Comparison of ENCODE assay signal across 15 cellular contexts in the genomic region with DNA sequence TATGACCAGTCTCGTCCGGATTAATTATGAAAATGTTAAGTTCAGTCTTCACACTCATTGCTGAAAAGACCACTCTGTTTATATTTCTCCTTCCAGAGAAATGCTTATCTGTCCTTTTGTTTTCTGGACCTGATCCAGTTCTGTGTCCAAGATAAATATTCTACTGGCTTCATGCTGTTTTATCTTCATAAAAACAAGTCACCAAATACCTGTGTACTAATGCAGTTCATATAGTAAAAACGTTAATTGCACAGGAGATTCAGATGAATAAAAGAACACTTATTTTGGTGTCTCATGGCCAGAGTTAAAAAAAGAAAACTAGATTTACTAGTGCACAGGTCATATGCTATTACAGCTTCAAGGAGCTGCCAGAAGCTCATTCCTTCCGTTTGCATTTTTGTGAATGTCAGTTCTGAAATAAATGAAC. TPM values are rescaled to one million over a fixed set of nuclear protein-coding genes. Genes with fewer than 3 reads are reported as not detected.
DNase-seq lines count a peak whose midpoint lies in the region; ATAC-seq, FAIRE-seq and TF ChIP-seq lines count a peak whose summit lies in the region.
"Had no signal": no experiment of that assay in that cellular context is flagged by ENCODE, and none has a peak within 500 bp of the region (broad histone marks: within the 10 kb centered on the region; RNA-seq: fewer than 3 reads in every experiment).

No MANE protein-coding gene starts in this region.

- H3K4me3 ChIP-seq in right lobe of liver (peak overlapping the region in 2 of 3 donors; percentile 5 to 19), thoracic aorta (peak overlapping the region; percentile 22), lower lobe of right lung (no peak overlapping the region)
- H3K4me3 ChIP-seq: testis had no signal

- H3K27me3 ChIP-seq in right lobe of liver (no peaks in the 10 kb centered on the region), thoracic aorta (replicated peaks; ENCODE audit: insufficient read depth) (no peaks in the 10 kb centered on the region), lower lobe of right lung (ENCODE audit: low read depth) (no peaks in the 10 kb centered on the region)
- H3K27me3 ChIP-seq: testis had no signal

- H3K9me3 ChIP-seq in right lobe of liver = no peaks in the 10 kb centered on the region
- H3K9me3 ChIP-seq in thoracic aorta = no peaks in the 10 kb centered on the region
- H3K9me3 ChIP-seq in lower lobe of right lung = no peaks in the 10 kb centered on the region
- H3K9me3 ChIP-seq: testis had no signal

- H3K27me3 Mint-ChIP-seq in chondrocyte (ENCODE audit: low read depth) = no peaks in the 10 kb centered on the region

- no peak for FAIRE-seq in HTR-8/SVneo (lab: Jason Lieb, UNC)
- FAIRE-seq: GM18507 had no signal

- no peak for TF ChIP-seq POLR2A in right lobe of liver (IDR thresholded peaks at IDR 0.05)

- TF ChIP-seq CTCF in chondrocyte (IDR thresholded peaks at IDR 0.05) = no peak
- no peak for TF ChIP-seq CTCF in right lobe of liver (IDR thresholded peaks at IDR 0.05)
- no peak for TF ChIP-seq CTCF in thoracic aorta (IDR thresholded peaks at IDR 0.05)
- no peak for TF ChIP-seq CTCF in lower lobe of right lung (IDR thresholded peaks at IDR 0.05)

- H3K4me1 ChIP-seq in right lobe of liver = peaks cover 0 to 62% (median 24%) of the 10 kb centered on the region in 4 donors
- H3K4me1 ChIP-seq in thoracic aorta (ENCODE audit: control insufficient read depth in 1 of 2, low read depth in 2 of 2) = peaks cover 61 to 86% of the 10 kb centered on the region in 2 donors
- peaks cover 73% of the 10 kb centered on the region for H3K4me1 ChIP-seq in lower lobe of right lung

- peaks cover 67% of the 10 kb centered on the region for H3K4me1 Mint-ChIP-seq in chondrocyte (ENCODE audit: low read depth)

- H3K36me3 ChIP-seq in right lobe of liver = no peaks in the 10 kb centered on the region
- no peaks in the 10 kb centered on the region for H3K36me3 ChIP-seq in thoracic aorta
- no peaks in the 10 kb centered on the region for H3K36me3 ChIP-seq in lower lobe of right lung

- intact Hi-C loops in right lobe of liver (cut with DNase I) = no loop called here
- intact Hi-C loops in lower lobe of right lung (cut with DNase I) = no loop called here

- WGBS in right lobe of liver (ENCODE audit: insufficient coverage, low coverage, low lambda C conversion rate, missing lambda C conversion rate) = 19% methylated on average over 4 of the region's 4 CpGs

- no peaks in the 10 kb centered on the region for H3K9me3 Mint-ChIP-seq in chondrocyte (ENCODE audit: low read depth)
- H3K9me3 Mint-ChIP-seq: natural killer cell had no signal

- DNase-seq in NCI-H1092 treated with DMSO at 0.1 percent for 48 hours (lab: John Stamatoyannopoulos, UW) = peak; percentile 13
- no peak for DNase-seq in NCI-H1092 (lab: John Stamatoyannopoulos, UW)
- DNase-seq in chondrocyte (ENCODE audit: low spot score) = no peak
- no peak for DNase-seq in right lobe of liver
- no peak for DNase-seq in thoracic aorta (ENCODE audit: low spot score)
- no peak for DNase-seq in lower lobe of right lung
- no peak for DNase-seq in HTR-8/SVneo (ENCODE audit: insufficient read length, low spot score)
- DNase-seq: activated T-cell treated with anti-CD3 and anti-CD28 coated beads, Interleukin-2, amount 50 U/mL, for 1 hour; DMS53; natural killer cell; PC-3; stimulated activated CD4-positive, alpha-beta T cell treated with anti-CD3 and anti-CD28 coated beads, Interleukin-4, amount 100 ng/mL, for 4 hours; testis had no signal

- peak overlapping the region; percentile 65 for H3K27ac Mint-ChIP-seq in chondrocyte (ENCODE audit: unreplicated experiment)

- no peaks in the 10 kb centered on the region for H3K36me3 Mint-ChIP-seq in chondrocyte (ENCODE audit: low read depth)
- H3K36me3 Mint-ChIP-seq: natural killer cell had no signal

- peak; percentile 35 to 62 (median 48) for ATAC-seq in right lobe of liver
- no peak for ATAC-seq in thoracic aorta (ENCODE audit: insufficient number of reproducible peaks, low FRiP score, low read depth)
- no peak for ATAC-seq in lower lobe of right lung
- ATAC-seq in GM19395 (IDR thresholded peaks at IDR 0.05; ENCODE audit: unreplicated experiment) = no peak
- ATAC-seq: natural killer cell, PC-3 had no signal

- H3K27ac ChIP-seq in right lobe of liver (peak overlapping the region; percentile 0 to 71 (median 68)), thoracic aorta (peak overlapping the region; percentile 49 to 51), lower lobe of right lung (no peak overlapping the region)
- H3K27ac ChIP-seq: testis had no signal

- no peak overlapping the region for H3K4me3 Mint-ChIP-seq in chondrocyte (ENCODE audit: unreplicated experiment)
- H3K4me3 Mint-ChIP-seq: natural killer cell had no signal

RNA-seq across cellular contexts. Expression of a gene that starts 17.3 kb away (rescaled TPM):
- total RNA-seq in chondrocyte (20.7 to 33.7 TPM (median 32.1 TPM) in 3 replicates), right lobe of liver (10 to 100 TPM; 34.2 to 67.4 (median 37.8) TPM), thoracic aorta (100 to 1,000 TPM in 1 of 2 donors, 10 to 100 TPM in 1; 47.9 to 121 TPM), lower lobe of right lung (90.7 TPM)

Comparison
In these comparisons a context has a peak if more than half of its experiments do, and no peak if none do; other contexts are left out.
1. ATAC-seq: peak in right lobe of liver (4 of 4); none in thoracic aorta (single experiment), lower lobe of right lung (0 of 2) and GM19395 (single experiment).